Comparison of ENCODE assay signal across 8 cellular contexts in the genomic region with DNA sequence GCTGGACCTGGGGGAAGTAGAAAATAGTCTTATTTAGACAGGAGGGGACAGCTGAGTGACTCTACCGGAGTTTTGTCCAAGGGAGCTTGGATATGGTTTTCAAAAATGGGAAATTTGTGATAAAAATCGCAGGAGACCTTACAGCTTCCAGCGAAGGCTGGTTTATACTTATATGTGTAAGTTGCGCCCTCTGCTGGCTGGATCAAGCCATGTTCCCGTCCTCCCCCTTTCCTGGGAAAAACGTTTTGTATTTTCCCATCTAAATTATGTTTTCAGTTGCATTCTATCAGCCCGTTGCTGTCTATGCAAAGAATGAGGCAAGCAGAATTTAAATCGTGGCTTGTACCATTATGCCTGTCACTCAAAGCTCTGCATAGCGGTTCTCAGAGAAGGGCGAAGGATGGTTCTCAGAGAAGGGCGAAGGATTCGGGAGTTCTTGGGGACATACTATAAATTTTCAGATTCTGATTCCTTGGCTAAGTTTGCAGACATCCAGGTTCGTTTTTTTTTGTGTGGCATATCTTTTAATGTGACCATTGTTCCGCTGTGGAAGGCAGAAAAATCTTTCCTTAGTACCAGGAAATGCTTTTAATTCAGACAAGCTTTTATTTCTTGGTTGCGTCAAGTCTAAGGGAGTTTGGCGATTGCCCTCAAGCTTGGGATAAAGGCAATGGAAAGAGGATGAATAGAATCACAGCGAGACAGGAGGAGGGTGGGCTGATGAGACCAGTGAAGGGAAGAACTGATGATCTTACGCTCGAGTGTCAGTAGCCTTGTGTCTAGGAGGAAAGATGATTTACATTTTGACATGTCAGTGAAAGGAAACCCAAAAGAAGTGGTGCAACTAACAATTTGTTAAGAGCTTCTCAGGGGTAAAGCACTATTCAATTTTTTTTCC.
DNase-seq lines count a peak whose midpoint lies in the region; ATAC-seq, FAIRE-seq and TF ChIP-seq lines count a peak whose summit lies in the region.

No MANE protein-coding gene starts in this region.

- no peak for ATAC-seq in HG02678 (IDR thresholded peaks at IDR 0.05; ENCODE audit: unreplicated experiment)

- TF ChIP-seq CTCF in GM10266 (IDR thresholded peaks at IDR 0.05; ENCODE audit: control insufficient read depth, insufficient read depth, low read depth, missing control alignments), result peak; percentile 65
- peak; percentile 61 for TF ChIP-seq CTCF in LNCaP clone FGC (IDR thresholded peaks at IDR 0.05; ENCODE audit: control insufficient read depth, extremely low read depth, insufficient read depth)
- TF ChIP-seq CTCF in bronchial epithelial cell (IDR thresholded peaks at IDR 0.05; ENCODE audit: insufficient read depth, low read length, severe bottlenecking), result peak; percentile 61
- peak; percentile 76 for TF ChIP-seq CTCF in kidney epithelial cell (IDR thresholded peaks at IDR 0.05; ENCODE audit: insufficient read depth, low read length, poor library complexity, severe bottlenecking)

- H3K27me3 ChIP-seq in bronchial epithelial cell (ENCODE audit: control insufficient read depth, insufficient read depth, low read length), result no peaks in the 10 kb centered on the region
- H3K27me3 ChIP-seq in kidney epithelial cell (ENCODE audit: control insufficient read depth, insufficient read depth, low read length), result no peaks in the 10 kb centered on the region

- no peaks in the 10 kb centered on the region for H3K36me3 ChIP-seq in bronchial epithelial cell (ENCODE audit: control insufficient read depth, insufficient read depth, low read length)
- H3K36me3 ChIP-seq in kidney epithelial cell (ENCODE audit: control insufficient read depth, insufficient read depth, low read length), result no peaks in the 10 kb centered on the region

- H3K4me3 ChIP-seq in LNCaP clone FGC (ENCODE audit: low read depth, low read length), result no peak overlapping the region
- H3K4me3 ChIP-seq in bronchial epithelial cell (ENCODE audit: low read depth, low read length), result no peak overlapping the region
- no peak overlapping the region for H3K4me3 ChIP-seq in kidney epithelial cell (ENCODE audit: low read depth, low read length)

- DNase-seq in GM10266 (ENCODE audit: extremely low spot score) (peak; percentile 6), LNCaP clone FGC (ENCODE audit: low read depth) (no peak), T-helper 1 cell (peak in 4 of 5 donors; percentile 4 to 21 (median 9)), bronchial epithelial cell (ENCODE audit: low read depth) (peak; percentile 22), kidney epithelial cell (ENCODE audit: low read depth) (no peak), GF-D8 (lab: John Stamatoyannopoulos, UW) (no peak)
- peak; percentile 6 to 17 for DNase-seq in stimulated activated CD4-positive, alpha-beta T cell treated with anti-CD3 and anti-CD28 coated beads, Interleukin-1b, Interleukin-23, amount 100 ng/mL, for 4 hours (ENCODE audit: low read depth in 2 of 2)

- FAIRE-seq in bronchial epithelial cell (lab: Jason Lieb, UNC), result no peak

Comparison
In these comparisons a context has a peak if more than half of its experiments do, and no peak if none do; other contexts are left out.
1. DNase-seq: peak in GM10266 (single experiment), T-helper 1 cell (4 of 5), bronchial epithelial cell (single experiment) and stimulated activated CD4-positive, alpha-beta T cell treated with anti-CD3 and anti-CD28 coated beads, Interleukin-1b, Interleukin-23, amount 100 ng/mL, for 4 hours (2 of 2); none in LNCaP clone FGC (single experiment), kidney epithelial cell (single experiment) and GF-D8 (single experiment).
2. Peak in every context shown above with its lines, with median percentiles within 50 percentile points of each other: CTCF ChIP-seq.